9 cellular contexts compared by ENCODE assay signal in the genomic region with DNA sequence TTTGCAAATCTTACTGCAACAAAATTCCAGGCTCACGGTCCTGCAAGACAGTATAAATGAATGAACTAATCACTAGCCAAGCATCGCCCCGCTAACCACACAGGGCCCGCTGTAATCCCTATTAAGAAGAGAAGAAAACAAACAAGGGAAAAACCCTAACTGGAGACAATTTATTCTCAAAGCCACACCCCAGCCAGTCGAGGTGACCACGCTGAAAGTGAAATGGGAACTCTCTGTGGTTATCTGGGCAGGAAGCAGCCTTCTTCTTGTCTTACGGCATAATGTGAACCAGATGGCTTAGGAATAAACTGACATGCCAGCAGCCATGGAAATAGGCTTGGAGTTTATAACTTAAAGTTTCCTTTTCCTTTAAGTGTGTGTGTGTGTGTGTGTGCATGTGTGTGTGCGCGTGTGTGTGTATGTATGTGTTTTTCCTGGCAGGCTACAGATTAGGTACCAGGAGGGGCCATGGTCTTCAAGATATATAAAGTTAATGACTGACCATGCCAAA.
DNase-seq lines count a peak whose midpoint lies in the region; ATAC-seq, FAIRE-seq and TF ChIP-seq lines count a peak whose summit lies in the region.
"Had no signal": no experiment of that assay in that cellular context is flagged by ENCODE, and none has a peak within 500 bp of the region (broad histone marks: within the 10 kb centered on the region; RNA-seq: fewer than 3 reads in every experiment).

No MANE protein-coding gene starts in this region.

- no peak overlapping the region for H3K27ac ChIP-seq in neuronal stem cell (replicated peaks; ENCODE audit: low read length)
- no peak overlapping the region for H3K27ac ChIP-seq in uterus
- H3K27ac ChIP-seq in CD4-positive, alpha-beta T cell (ENCODE audit: low read depth, low read length) = no peak overlapping the region
- H3K27ac ChIP-seq: neutrophil had no signal

- H2BK12ac ChIP-seq in neuronal stem cell (ENCODE audit: low read length) = no peak overlapping the region

- no peaks in the 10 kb centered on the region for H3K27me3 Mint-ChIP-seq in activated T-cell treated with anti-CD3 and anti-CD28 coated beads, Interleukin-2, amount 50 U/mL, for 24 hours
- H3K27me3 Mint-ChIP-seq in CD4-positive, alpha-beta T cell = no peaks in the 10 kb centered on the region

- H4K8ac ChIP-seq in neuronal stem cell (ENCODE audit: low read depth, low read length) = no peak overlapping the region

- H3K4me3 ChIP-seq in Loucy (ENCODE audit: low read length, poor library complexity, severe bottlenecking) (peak overlapping the region; percentile 33), cardiac fibroblast (replicated peaks in 1 of 2; ENCODE audit: low read depth in 2 of 2, low read length in 2 of 2) (no peak overlapping the region), neuronal stem cell (ENCODE audit: low read length in 2 of 2) (no peak overlapping the region), uterus (no peak overlapping the region)

- CTCF ChIA-PET in CD4-positive, alpha-beta T cell (lab: Charles Lee) = no interaction called here

- H2BK5ac ChIP-seq in neuronal stem cell (ENCODE audit: low read length) = no peak overlapping the region

- peaks cover 21% of the 10 kb centered on the region for H3K36me3 Mint-ChIP-seq in activated T-cell treated with anti-CD3 and anti-CD28 coated beads, Interleukin-2, amount 50 U/mL, for 24 hours (ENCODE audit: low read depth)
- H3K36me3 Mint-ChIP-seq in CD4-positive, alpha-beta T cell (ENCODE audit: low read depth) = peaks cover 39% of the 10 kb centered on the region

- no peak overlapping the region for H3K4ac ChIP-seq in neuronal stem cell (ENCODE audit: low read length)

- no peak overlapping the region for H3K14ac ChIP-seq in neuronal stem cell (ENCODE audit: low read length)

- H3K23ac ChIP-seq in neuronal stem cell (ENCODE audit: low read depth, low read length, poor library complexity) = no peak overlapping the region

- no peaks in the 10 kb centered on the region for H3K36me3 ChIP-seq in Loucy (ENCODE audit: insufficient read depth, low read length)
- no peaks in the 10 kb centered on the region for H3K36me3 ChIP-seq in neuronal stem cell (replicated peaks in 1 of 2; ENCODE audit: control insufficient read depth in 2 of 2, insufficient read depth in 2 of 2, low read length in 2 of 2)
- H3K36me3 ChIP-seq in uterus = no peaks in the 10 kb centered on the region
- H3K36me3 ChIP-seq: neutrophil had no signal

- H3K9me3 ChIP-seq in Loucy (ENCODE audit: insufficient read depth, low read depth, low read length) = no peaks in the 10 kb centered on the region
- H3K9me3 ChIP-seq in neuronal stem cell (replicated peaks in 1 of 2; ENCODE audit: control insufficient read depth in 2 of 2, insufficient read depth in 1 of 2, low read depth in 1 of 2, low read length in 2 of 2) = no peaks in the 10 kb centered on the region
- no peaks in the 10 kb centered on the region for H3K9me3 ChIP-seq in uterus
- no peaks in the 10 kb centered on the region for H3K9me3 ChIP-seq in CD4-positive, alpha-beta T cell (ENCODE audit: control insufficient read depth, low read length)
- H3K9me3 ChIP-seq: neutrophil had no signal

- H3K79me1 ChIP-seq in neuronal stem cell (ENCODE audit: low read depth, low read length) = peaks cover 6% of the 10 kb centered on the region

- no CpG with 5 or more reads among the region's 9 CpGs for WGBS in neuronal stem cell (ENCODE audit: extremely low coverage in 2 of 2, insufficient read length in 2 of 2, insufficient replicate concordance in 1 of 2), 2 donors

- no peaks in the 10 kb centered on the region for H4K20me1 ChIP-seq in Loucy (ENCODE audit: insufficient read depth, low read length, poor library complexity, severe bottlenecking)

- H3K27me3 ChIP-seq in Loucy (ENCODE audit: insufficient read depth, low read length, poor library complexity, severe bottlenecking) (no peaks in the 10 kb centered on the region), neuronal stem cell (ENCODE audit: control insufficient read depth in 3 of 3, insufficient read depth in 3 of 3, low read depth in 1 of 3, low read length in 3 of 3) (no peaks in the 10 kb centered on the region), uterus (no peaks in the 10 kb centered on the region)
- no peaks in the 10 kb centered on the region for H3K27me3 ChIP-seq in CD4-positive, alpha-beta T cell (ENCODE audit: control insufficient read depth, insufficient read depth, low read length)
- H3K27me3 ChIP-seq: neutrophil had no signal

- DNase-seq in GM18507 (ENCODE audit: extremely low spot score, insufficient read length, low read depth) (peak; percentile 35), HCEC 1CT (peak; percentile 59), cardiac fibroblast (ENCODE audit: low read depth in 2 of 2) (peak; percentile 79 to 84), neuronal stem cell (ENCODE audit: low spot score) (no peak), uterus (no peak)
- DNase-seq in activated T-cell treated with anti-CD3 and anti-CD28 coated beads, Interleukin-2, amount 50 U/mL, for 24 hours = no peak
- DNase-seq in CD4-positive, alpha-beta T cell = no peak

- H3K9ac ChIP-seq in Loucy (ENCODE audit: low read depth, low read length, poor library complexity, severe bottlenecking) (peak overlapping the region; percentile 11), neuronal stem cell (ENCODE audit: low read depth, low read length, poor library complexity) (no peak overlapping the region)

- no peaks in the 10 kb centered on the region for H3F3A ChIP-seq in Loucy (ENCODE audit: low read depth)

- TF ChIP-seq CTCF in Loucy (conservative IDR thresholded peaks at IDR 0.05; ENCODE audit: low read length) (no peak), cardiac fibroblast (IDR thresholded peaks at IDR 0.05; ENCODE audit: low read depth, low read length) (no peak), uterus (IDR thresholded peaks at IDR 0.05) (no peak)
- no peak for TF ChIP-seq CTCF in CD4-positive, alpha-beta T cell (IDR thresholded peaks at IDR 0.05)

- no peak overlapping the region for H2AFZ ChIP-seq in Loucy (ENCODE audit: low read length)
- H2AFZ ChIP-seq in neuronal stem cell (ENCODE audit: low read length) = peak overlapping the region; percentile 1

- H2AK5ac ChIP-seq in neuronal stem cell (ENCODE audit: low read depth, low read length) = no peak overlapping the region

- H3K27ac Mint-ChIP-seq in activated T-cell treated with anti-CD3 and anti-CD28 coated beads, Interleukin-2, amount 50 U/mL, for 24 hours = no peak overlapping the region
- H3K27ac Mint-ChIP-seq in CD4-positive, alpha-beta T cell = no peak overlapping the region

- ATAC-seq in CD4-positive, alpha-beta T cell (ENCODE audit: poor library complexity) = no peak

- H3K4me2 ChIP-seq in Loucy (ENCODE audit: low read depth, low read length, poor library complexity, severe bottlenecking) (peak overlapping the region; percentile 53), neuronal stem cell (ENCODE audit: insufficient read depth, low read length, poor library complexity, severe bottlenecking) (no peak overlapping the region)

- H3K4me1 Mint-ChIP-seq in activated T-cell treated with anti-CD3 and anti-CD28 coated beads, Interleukin-2, amount 50 U/mL, for 24 hours (ENCODE audit: low read depth) = peaks cover 7% of the 10 kb centered on the region
- no peaks in the 10 kb centered on the region for H3K4me1 Mint-ChIP-seq in CD4-positive, alpha-beta T cell (ENCODE audit: low read depth)

- intact Hi-C loops in uterus (cut with DNase I; ENCODE audit: low total_unique reads) = no loop called here
- intact Hi-C loops in CD4-positive, alpha-beta T cell (cut with DNase I, micrococcal nuclease) = no loop called here

- H4K91ac ChIP-seq in neuronal stem cell (ENCODE audit: low read depth, low read length, poor library complexity) = no peak overlapping the region

- no peaks in the 10 kb centered on the region for H3K79me2 ChIP-seq in Loucy (ENCODE audit: insufficient read depth, low read length)

- no peaks in the 10 kb centered on the region for H3K9me2 ChIP-seq in Loucy (replicated peaks; ENCODE audit: low read depth, low read length)

- no peak for TF ChIP-seq POLR2A in uterus (IDR thresholded peaks at IDR 0.05)

- no peak overlapping the region for H3K4me3 Mint-ChIP-seq in activated T-cell treated with anti-CD3 and anti-CD28 coated beads, Interleukin-2, amount 50 U/mL, for 24 hours
- no peak overlapping the region for H3K4me3 Mint-ChIP-seq in CD4-positive, alpha-beta T cell

- H3K9me3 Mint-ChIP-seq in activated T-cell treated with anti-CD3 and anti-CD28 coated beads, Interleukin-2, amount 50 U/mL, for 24 hours = no peaks in the 10 kb centered on the region
- H3K9me3 Mint-ChIP-seq in CD4-positive, alpha-beta T cell = no peaks in the 10 kb centered on the region

- POLR2A ChIA-PET in CD4-positive, alpha-beta T cell (lab: Charles Lee) = no interaction called here

- peaks cover 18% of the 10 kb centered on the region for H3K4me1 ChIP-seq in Loucy (ENCODE audit: insufficient read depth, low read length, poor library complexity, severe bottlenecking)
- peaks cover 16 to 22% of the 10 kb centered on the region in 2 donors for H3K4me1 ChIP-seq in neuronal stem cell (ENCODE audit: control insufficient read depth in 2 of 2, insufficient read depth in 1 of 2, low read depth in 1 of 2, low read length in 2 of 2)
- H3K4me1 ChIP-seq in uterus = no peaks in the 10 kb centered on the region

- no peak overlapping the region for H2BK15ac ChIP-seq in neuronal stem cell (ENCODE audit: low read length)

- H3K18ac ChIP-seq in neuronal stem cell (ENCODE audit: low read length) = no peak overlapping the region

- H2BK120ac ChIP-seq in neuronal stem cell (ENCODE audit: low read depth, low read length) = no peak overlapping the region

- peak; percentile 98 for FAIRE-seq in GM18507 (lab: Jason Lieb, UNC)

Comparison
In these comparisons a context has a peak if more than half of its experiments do, and no peak if none do; other contexts are left out.
1. DNase-seq: peak in GM18507 (single experiment), HCEC 1CT (single experiment) and cardiac fibroblast (2 of 2); none in neuronal stem cell (single experiment), activated T-cell treated with anti-CD3 and anti-CD28 coated beads, Interleukin-2, amount 50 U/mL, for 24 hours (single experiment), uterus (0 of 2) and CD4-positive, alpha-beta T cell (0 of 10).